In genomic region chr15:58537480-58537879, GRCh38 we compare ENCODE assay signal across 20 cellular contexts.
DNase-seq lines count a peak whose midpoint lies in the region; ATAC-seq and TF ChIP-seq lines count a peak whose summit lies in the region.
"Had no signal": no experiment of that assay in that cellular context is flagged by ENCODE, and none has a peak within 500 bp of the region (broad histone marks: within the 10 kb centered on the region; RNA-seq: fewer than 3 reads in every experiment).

No MANE protein-coding gene starts in this region.

- DNase-seq in activated CD4-positive, CD25-positive, alpha-beta regulatory T cell treated with anti-CD3 and anti-CD28 coated beads, Interleukin-2, amount 50 U/mL, for 72 hours: peak; percentile 25
- DNase-seq in cardiac septum (ENCODE audit: low spot score) (peak; percentile 50), left ventricle myocardium superior (no peak), left kidney (ENCODE audit: low read depth, low spot score) (peak; percentile 53), sciatic nerve (ENCODE audit: low spot score) (peak; percentile 40), AG20443 (ENCODE audit: low spot score) (no peak), smooth muscle cell (lab: John Stamatoyannopoulos, UW; ENCODE audit: unreplicated experiment) (no peak)
- DNase-seq: AML-193; BE2C; CD4-positive, alpha-beta T cell; CD8-positive, alpha-beta memory T cell; DMS53; DMS79 treated with DMSO at 0.1 percent for 48 hours; GF-D8; H9 had no signal

- H3K9ac ChIP-seq in smooth muscle cell (ENCODE audit: low read depth): no peak overlapping the region
- H3K9ac ChIP-seq: BLaER1 treated with 17β-estradiol and CSF1 and Interleukin-3, amounts not matched to agents 10 nM and 100 nM had no signal

- TF ChIP-seq CTCF in smooth muscle cell (IDR thresholded peaks at IDR 0.05; ENCODE audit: borderline replicate concordance, insufficient read depth, poor library complexity, severe bottlenecking): no peak

- intact Hi-C loops in cardiac septum (cut with DNase I) (no loop called here), left ventricle myocardium superior (cut with micrococcal nuclease) (loop anchor here (10.0 kb wide), 1 partner anchor 213 kb away; no protein-coding TSS in a partner anchor), sciatic nerve (cut with DNase I) (no loop called here)

- ATAC-seq in activated CD4-positive, CD25-positive, alpha-beta regulatory T cell treated with anti-CD3 and anti-CD28 coated beads, Interleukin-2, amount 50 U/mL, for 24 hours: no peak
- ATAC-seq in left ventricle myocardium superior (no peak), sciatic nerve (no peak)
- ATAC-seq: GM23338, HCT116 had no signal

- no peak overlapping the region for H3K4me2 ChIP-seq in smooth muscle cell
- H3K4me2 ChIP-seq: BLaER1 treated with 17β-estradiol and CSF1 and Interleukin-3, amounts not matched to agents 10 nM and 100 nM; GM23338 had no signal

- no peaks in the 10 kb centered on the region for H3K27me3 ChIP-seq in smooth muscle cell (ENCODE audit: low read depth)
- H3K27me3 ChIP-seq: BE2C; BLaER1 treated with 17β-estradiol and CSF1 and Interleukin-3, amounts not matched to agents 10 nM and 100 nM had no signal

- WGBS in smooth muscle cell (ENCODE audit: low lambda C conversion rate): 83% methylated on average over 4 of the region's 4 CpGs

- no peaks in the 10 kb centered on the region for H3K36me3 ChIP-seq in smooth muscle cell (ENCODE audit: low read depth)
- H3K36me3 ChIP-seq: BE2C; BLaER1 treated with 17β-estradiol and CSF1 and Interleukin-3, amounts not matched to agents 10 nM and 100 nM had no signal

- H3F3A ChIP-seq in smooth muscle cell (ENCODE audit: low read depth): no peaks in the 10 kb centered on the region

- H3K4me1 ChIP-seq in smooth muscle cell (ENCODE audit: low read depth): no peaks in the 10 kb centered on the region
- H3K4me1 ChIP-seq: BE2C had no signal

- H3K4me3 ChIP-seq in smooth muscle cell: no peak overlapping the region
- H3K4me3 ChIP-seq: BLaER1 treated with 17β-estradiol and CSF1 and Interleukin-3, amounts not matched to agents 10 nM and 100 nM; GM23338 had no signal

- H2AFZ ChIP-seq in smooth muscle cell (ENCODE audit: low read depth): no peak overlapping the region
- H2AFZ ChIP-seq: GM23338 had no signal

- no peaks in the 10 kb centered on the region for H4K20me1 ChIP-seq in smooth muscle cell (ENCODE audit: low read depth)
- H4K20me1 ChIP-seq: BLaER1 treated with 17β-estradiol and CSF1 and Interleukin-3, amounts not matched to agents 10 nM and 100 nM had no signal

- no peaks in the 10 kb centered on the region for H3K9me3 ChIP-seq in smooth muscle cell (replicated peaks; ENCODE audit: low read depth)
- H3K9me3 ChIP-seq: BE2C had no signal

- H3K79me2 ChIP-seq in smooth muscle cell (ENCODE audit: low read depth): no peaks in the 10 kb centered on the region

- H3K27ac ChIP-seq in smooth muscle cell (ENCODE audit: low read depth): no peak overlapping the region
- H3K27ac ChIP-seq: 22Rv1; BLaER1 treated with 17β-estradiol and CSF1 and Interleukin-3, amounts not matched to agents 10 nM and 100 nM had no signal

Comparison
In these comparisons a context has a peak if more than half of its experiments do, and no peak if none do; other contexts are left out.
1. DNase-seq: peak in activated CD4-positive, CD25-positive, alpha-beta regulatory T cell treated with anti-CD3 and anti-CD28 coated beads, Interleukin-2, amount 50 U/mL, for 72 hours (single experiment), cardiac septum (single experiment), left kidney (single experiment) and sciatic nerve (single experiment); none in left ventricle myocardium superior (single experiment), AG20443 (single experiment) and smooth muscle cell (single experiment).